17 cellular contexts compared by ENCODE assay signal in genomic region chr4:82629238-82630000, GRCh38.
DNase-seq lines count a peak whose midpoint lies in the region; ATAC-seq, FAIRE-seq and TF ChIP-seq lines count a peak whose summit lies in the region.
"Had no signal": no experiment of that assay in that cellular context is flagged by ENCODE, and none has a peak within 500 bp of the region (broad histone marks: within the 10 kb centered on the region; RNA-seq: fewer than 3 reads in every experiment).

No MANE protein-coding gene starts in this region.

- H3K27ac ChIP-seq in heart right ventricle (peak overlapping the region in 2 of 10 donors; percentile 36 to 57), substantia nigra (ENCODE audit: low read depth, low read length, poor library complexity, severe bottlenecking) (peak overlapping the region; percentile 96), uterus (no peak overlapping the region)

- TF ChIP-seq CTCF in heart right ventricle (IDR thresholded peaks at IDR 0.05) (no peak), uterus (IDR thresholded peaks at IDR 0.05) (no peak)

- H3K9ac ChIP-seq in adipocyte (ENCODE audit: low read length) = peak overlapping the region; percentile 54

- H3K9me3 ChIP-seq in heart right ventricle (no peaks in the 10 kb centered on the region), adipocyte (ENCODE audit: control insufficient read depth, low read length) (no peaks in the 10 kb centered on the region), uterus (no peaks in the 10 kb centered on the region)

- no peak for DNase-seq in Right ventricle myocardium inferior (ENCODE audit: missing footprints)
- no peak for DNase-seq in heart right ventricle
- peak; percentile 51 for DNase-seq in adipocyte (ENCODE audit: low read depth)
- no peak for DNase-seq in frontal cortex (ENCODE audit: low spot score in 2 of 2)
- peak in 5 of 49 donors; percentile 5 to 32 (median 20) for DNase-seq in substantia nigra (lab: John Stamatoyannopoulos, UW)
- no peak for DNase-seq in uterus
- DNase-seq in activated gamma-delta T cell treated with Interleukin-2 at 50 U/mL for 16 hours = no peak
- DNase-seq: 8988T; CD4-positive, alpha-beta T cell; effector memory CD8-positive, alpha-beta T cell; KBM-7; SHP77; T-helper 9 cell; trophoblast cell had no signal

- 55 to 70% methylated on average over 2 of the region's 2 CpGs for WGBS in heart right ventricle, 2 donors

- H3K36me3 ChIP-seq in heart right ventricle (peaks cover 0 to 1% (median 0%) of the 10 kb centered on the region in 9 donors), adipocyte (ENCODE audit: control insufficient read depth, insufficient read depth, low read length, severe bottlenecking) (no peaks in the 10 kb centered on the region), uterus (no peaks in the 10 kb centered on the region)

- no peaks in the 10 kb centered on the region for H3K27me3 ChIP-seq in heart right ventricle
- H3K27me3 ChIP-seq in adipocyte (replicated peaks; ENCODE audit: control insufficient read depth, insufficient read depth, low read length) = no peaks in the 10 kb centered on the region
- no peaks in the 10 kb centered on the region for H3K27me3 ChIP-seq in uterus

- ATAC-seq in Right ventricle myocardium inferior (peak; percentile 34), heart right ventricle (no peak), GM18873 (IDR thresholded peaks at IDR 0.05; ENCODE audit: low FRiP score, unreplicated experiment) (no peak)
- ATAC-seq: activated naive CD4-positive, alpha-beta T cell treated with anti-CD3 and anti-CD28 coated beads, Interleukin-2, amount 50 U/mL, for 72 hours; effector memory CD8-positive, alpha-beta T cell; GM12878 had no signal

- H3K4me3 ChIP-seq in heart right ventricle (no peak overlapping the region), adipocyte (ENCODE audit: low read length) (peak overlapping the region; percentile 32), uterus (no peak overlapping the region)
- H3K4me3 ChIP-seq: GM12878 had no signal

- peak; percentile 78 for FAIRE-seq in frontal cortex (lab: Jason Lieb, UNC)
- FAIRE-seq: GM12878 had no signal

- TF ChIP-seq POLR2A in uterus (IDR thresholded peaks at IDR 0.05) = no peak

- peaks cover 0 to 50% (median 9%) of the 10 kb centered on the region in 9 donors for H3K4me1 ChIP-seq in heart right ventricle
- H3K4me1 ChIP-seq in adipocyte (ENCODE audit: control insufficient read depth, insufficient read depth, low read length) = peaks cover 28% of the 10 kb centered on the region
- H3K4me1 ChIP-seq in uterus = no peaks in the 10 kb centered on the region

- intact Hi-C loops in Right ventricle myocardium inferior (cut with DNase I) = loop anchor here (10.0 kb wide), 1 partner anchor 65 kb away; no protein-coding TSS in a partner anchor
- intact Hi-C loops in heart right ventricle (cut with DNase I) = no loop called here
- intact Hi-C loops in uterus (cut with DNase I; ENCODE audit: low total_unique reads) = no loop called here
